ENCODE assay signal across 8 cellular contexts in the genomic region with DNA sequence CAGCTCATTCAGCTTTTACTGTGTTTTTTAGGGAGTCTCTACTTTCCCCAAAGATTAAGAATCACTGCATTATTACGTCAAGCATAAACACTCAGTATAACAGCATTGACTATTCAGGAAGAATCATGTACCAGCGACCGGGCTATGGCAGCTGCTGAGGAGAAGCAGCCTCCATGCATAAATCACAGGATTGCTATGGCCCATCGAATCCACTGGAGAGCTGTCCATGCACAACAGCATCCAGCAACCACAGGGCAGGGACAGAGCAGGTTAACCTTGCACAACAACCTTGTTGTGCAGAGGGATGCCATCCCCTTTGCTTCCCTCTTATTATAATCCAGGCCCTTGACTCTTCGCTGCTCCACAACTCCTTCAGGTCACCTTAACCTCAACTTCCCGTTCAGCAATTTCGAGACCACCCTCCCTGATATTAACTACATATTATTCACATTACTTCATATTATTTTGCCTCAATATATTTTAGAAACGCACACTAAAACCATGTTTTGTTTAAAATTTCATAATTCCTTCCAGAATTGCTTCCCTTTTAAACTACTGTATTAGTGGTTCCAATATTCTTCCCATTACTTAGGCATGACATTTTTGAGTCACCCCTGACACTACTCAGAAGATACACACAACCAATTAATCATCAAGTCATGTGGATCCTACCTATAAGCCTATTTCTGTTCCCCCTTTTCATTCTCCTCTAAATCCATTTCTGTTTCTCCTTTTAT. TPM values are rescaled to one million over a fixed set of nuclear protein-coding genes. Genes with fewer than 3 reads are reported as not detected.
DNase-seq lines count a peak whose midpoint lies in the region; ATAC-seq and TF ChIP-seq lines count a peak whose summit lies in the region.

No MANE protein-coding gene starts in this region.

- peak overlapping the region; percentile 98 for H3K4me3 ChIP-seq in NB4 (ENCODE audit: low read depth, low read length)
- H3K4me3 ChIP-seq in effector memory CD4-positive, alpha-beta T cell (ENCODE audit: insufficient read depth, low read depth, low read length, poor library complexity, severe bottlenecking) = peak overlapping the region; percentile 93

- TF ChIP-seq POLR2A in NB4 (IDR thresholded peaks at IDR 0.05; ENCODE audit: extremely low read depth, insufficient read length) = no peak

- H3K27me3 ChIP-seq in effector memory CD4-positive, alpha-beta T cell (replicated peaks; ENCODE audit: control insufficient read depth, insufficient read depth, low read length, poor library complexity, severe bottlenecking) = no peaks in the 10 kb centered on the region

- H3K27ac Mint-ChIP-seq in neural crest cell (ENCODE audit: unreplicated experiment) = peak overlapping the region; percentile 47

- no peaks in the 10 kb centered on the region for H3K9me3 ChIP-seq in ES-I3 (ENCODE audit: control insufficient read depth, insufficient read depth, low read length)
- H3K9me3 ChIP-seq in effector memory CD4-positive, alpha-beta T cell (ENCODE audit: control insufficient read depth, low read length) = no peaks in the 10 kb centered on the region

- peak; percentile 55 for DNase-seq in NB4 (ENCODE audit: low read depth)
- no peak for DNase-seq in effector memory CD4-positive, alpha-beta T cell
- DNase-seq in neural crest cell (ENCODE audit: low read depth, low spot score) = no peak
- no peak for DNase-seq in NCI-H226
- no peak for DNase-seq in NCI-H2029 (lab: John Stamatoyannopoulos, UW)

- H3K9me3 Mint-ChIP-seq in neural crest cell = no peaks in the 10 kb centered on the region

- H3K4me1 Mint-ChIP-seq in neural crest cell = peaks cover 28% of the 10 kb centered on the region

- peak overlapping the region; percentile 89 for H3K9ac ChIP-seq in ES-I3 (ENCODE audit: low read depth, low read length)

- peak overlapping the region; percentile 72 for H3K27ac ChIP-seq in effector memory CD4-positive, alpha-beta T cell (ENCODE audit: insufficient read depth, low read length, poor library complexity, severe bottlenecking)

- H3K36me3 Mint-ChIP-seq in neural crest cell (ENCODE audit: low read depth) = peaks cover 25% of the 10 kb centered on the region

- H3K27me3 Mint-ChIP-seq in neural crest cell (ENCODE audit: low read depth) = no peaks in the 10 kb centered on the region

- H3K36me3 ChIP-seq in ES-I3 (ENCODE audit: insufficient read depth, low read length) = peaks cover 8% of the 10 kb centered on the region
- peaks cover 8% of the 10 kb centered on the region for H3K36me3 ChIP-seq in effector memory CD4-positive, alpha-beta T cell (ENCODE audit: control insufficient read depth, insufficient read depth, low read length)

- H3K4me1 ChIP-seq in ES-I3 (ENCODE audit: insufficient read depth, low read length) = peaks cover 5% of the 10 kb centered on the region; the same call in 1 of the 2 replicates
- peaks cover 21% of the 10 kb centered on the region for H3K4me1 ChIP-seq in effector memory CD4-positive, alpha-beta T cell (ENCODE audit: control insufficient read depth, insufficient read depth, low read length, poor library complexity, severe bottlenecking)

- H3K4me3 Mint-ChIP-seq in neural crest cell = peak overlapping the region; percentile 92

- TF ChIP-seq CTCF in NB4 (IDR thresholded peaks at IDR 0.05; ENCODE audit: low read depth, low read length) (no peak), neural crest cell (conservative IDR thresholded peaks at IDR 0.05) (no peak)

- ATAC-seq in GM19395 (IDR thresholded peaks at IDR 0.05; ENCODE audit: unreplicated experiment) (no peak), GM19467 (IDR thresholded peaks at IDR 0.05; ENCODE audit: unreplicated experiment) (no peak)

RNA-seq across cellular contexts. Expression of a gene that starts 1.0 kb away (rescaled TPM):
- 169 and 170 TPM in 2 replicates for total RNA-seq in neural crest cell

RNA-seq across cellular contexts. Expression of a gene that starts 32.6 kb away (rescaled TPM):
- total RNA-seq in neural crest cell = 38.6 and 40.1 TPM in 2 replicates

RNA-seq across cellular contexts. Expression of a gene that starts 33.2 kb away (rescaled TPM):
- 15.7 and 17.9 TPM in 2 replicates for total RNA-seq in neural crest cell
